In the genomic region with DNA sequence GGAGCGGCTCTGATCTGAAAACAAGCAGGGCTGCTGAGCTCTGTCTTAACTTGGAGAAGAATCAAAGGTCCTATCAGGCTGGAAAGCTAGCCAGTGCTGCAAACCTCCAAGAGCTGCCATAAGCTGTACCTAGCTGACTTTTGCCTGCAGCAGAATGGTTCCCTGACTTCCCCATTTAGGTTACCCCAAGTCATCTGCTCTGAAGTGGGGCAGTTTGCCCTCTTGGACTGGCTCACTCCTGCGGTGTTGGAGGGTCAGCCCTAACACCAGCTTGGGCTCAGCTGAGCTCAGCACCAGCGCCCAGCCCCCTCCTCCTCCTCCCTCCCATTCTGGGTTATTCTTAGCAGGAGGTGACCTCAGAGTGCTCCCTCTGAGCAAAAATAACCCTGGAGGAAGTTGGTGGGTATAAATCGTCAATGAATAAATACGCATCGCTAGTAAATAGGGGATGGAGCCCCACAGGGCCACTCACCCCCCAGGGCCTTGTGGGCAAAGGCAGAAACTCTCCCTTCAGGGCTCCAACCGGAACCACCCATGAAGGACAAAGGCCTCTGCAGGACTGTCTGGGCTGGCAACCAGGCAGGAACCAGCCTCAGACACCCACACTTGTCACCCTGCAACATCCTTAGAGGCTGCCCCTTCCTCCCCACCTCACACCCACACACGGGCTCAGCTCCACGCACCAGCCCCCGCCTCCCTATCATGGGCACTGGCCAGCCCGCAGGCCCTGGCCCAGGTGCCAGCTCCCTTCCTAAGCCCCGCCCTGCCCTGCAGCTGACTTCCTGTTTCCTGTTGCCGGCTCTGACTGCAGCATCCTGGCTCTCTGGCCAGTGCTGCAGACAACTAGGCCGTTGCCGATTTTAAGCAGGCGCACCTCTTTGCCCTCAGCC, we compare ENCODE assay signal across 8 cellular contexts. TPM values are rescaled to one million over a fixed set of nuclear protein-coding genes. Genes with fewer than 3 reads are reported as not detected.
DNase-seq lines count a peak whose midpoint lies in the region; ATAC-seq and TF ChIP-seq lines count a peak whose summit lies in the region.

No MANE protein-coding gene starts in this region.

- TF ChIP-seq CTCF in GM12864 (IDR thresholded peaks at IDR 0.05; ENCODE audit: low read depth, low read length, missing control alignments) (no peak), mucosa of descending colon (IDR thresholded peaks at IDR 0.05) (no peak)

- H3K36me3 ChIP-seq in mucosa of descending colon (ENCODE audit: low read depth): no peaks in the 10 kb centered on the region

- no peaks in the 10 kb centered on the region for H3K27me3 Mint-ChIP-seq in stimulated activated naive B cell treated with anti-CD40 and anti-IgM and Interleukin-4, amounts not matched to agents 10 μg/mL and 1 μg/mL and 100 μg/mL, for 72 hours

- peak overlapping the region; percentile 31 for H3K4me3 ChIP-seq in GM12864 (ENCODE audit: low read depth, low read length)
- H3K4me3 ChIP-seq in mucosa of descending colon: no peak overlapping the region

- intact Hi-C loops in mucosa of descending colon (cut with DNase I, micrococcal nuclease): no loop called here

- peaks cover 42 to 79% of the 10 kb centered on the region in 2 donors for H3K4me1 Mint-ChIP-seq in stimulated activated naive B cell treated with anti-CD40 and anti-IgM and Interleukin-4, amounts not matched to agents 10 μg/mL and 1 μg/mL and 100 μg/mL, for 72 hours

- H3K9me3 Mint-ChIP-seq in stimulated activated naive B cell treated with anti-CD40 and anti-IgM and Interleukin-4, amounts not matched to agents 10 μg/mL and 1 μg/mL and 100 μg/mL, for 72 hours: no peaks in the 10 kb centered on the region

- peak overlapping the region; percentile 59 to 78 for H3K4me3 Mint-ChIP-seq in stimulated activated naive B cell treated with anti-CD40 and anti-IgM and Interleukin-4, amounts not matched to agents 10 μg/mL and 1 μg/mL and 100 μg/mL, for 72 hours

- H3K9me3 ChIP-seq in mucosa of descending colon: no peaks in the 10 kb centered on the region

- ATAC-seq in GM21825 (IDR thresholded peaks at IDR 0.05; ENCODE audit: unreplicated experiment) (peak; percentile 84), mucosa of descending colon (peak; percentile 94)
- ATAC-seq in stimulated activated naive B cell treated with anti-CD40 and anti-IgM and Interleukin-4, amounts not matched to agents 10 μg/mL and 1 μg/mL and 100 μg/mL, for 72 hours (replicated peaks): peak; percentile 86 to 92

- peak overlapping the region; percentile 81 for H3K27ac Mint-ChIP-seq in stimulated activated naive B cell treated with anti-CD40 and anti-IgM and Interleukin-4, amounts not matched to agents 10 μg/mL and 1 μg/mL and 100 μg/mL, for 72 hours

- DNase-seq in GM12864 (ENCODE audit: low read depth): no peak
- peak; percentile 88 for DNase-seq in MV-4-11 (lab: John Stamatoyannopoulos, UW)
- DNase-seq in activated CD4-positive, alpha-beta T cell treated with anti-CD3 and anti-CD28 coated beads for 4 hours: peak; percentile 53 to 64
- peak; percentile 88 for DNase-seq in dermis blood vessel endothelial cell
- DNase-seq in mucosa of descending colon: peak; percentile 82 to 93 (median 85)
- DNase-seq in stimulated activated naive B cell treated with anti-CD40 and anti-IgM and Interleukin-4, amounts not matched to agents 10 μg/mL and 1 μg/mL and 100 μg/mL, for 72 hours: peak; percentile 78
- no peak for DNase-seq in H4 (ENCODE audit: low spot score)

- H3K4me1 ChIP-seq in mucosa of descending colon (ENCODE audit: low read depth): peaks cover 15% of the 10 kb centered on the region

- H3K36me3 Mint-ChIP-seq in stimulated activated naive B cell treated with anti-CD40 and anti-IgM and Interleukin-4, amounts not matched to agents 10 μg/mL and 1 μg/mL and 100 μg/mL, for 72 hours: peaks cover 15 to 39% of the 10 kb centered on the region in 2 donors

RNA-seq across cellular contexts. Expression of gene DNMT3A, which starts 46.9 kb away (rescaled TPM):
- 31.0 and 32.1 TPM in 2 replicates for total RNA-seq in dermis blood vessel endothelial cell
- 10 to 100 TPM; 31.2 to 50.8 (median 33.0) TPM for total RNA-seq in mucosa of descending colon
- 1.5 and 2.4 TPM in 2 replicates for total RNA-seq in H4 (2014; rRNA removed; shearing (Covaris generic))

Comparison
In these comparisons a context has a peak if more than half of its experiments do, and no peak if none do; other contexts are left out.
1. DNase-seq: peak in MV-4-11 (single experiment), activated CD4-positive, alpha-beta T cell treated with anti-CD3 and anti-CD28 coated beads for 4 hours (2 of 2), dermis blood vessel endothelial cell (single experiment), mucosa of descending colon (3 of 3) and stimulated activated naive B cell treated with anti-CD40 and anti-IgM and Interleukin-4, amounts not matched to agents 10 μg/mL and 1 μg/mL and 100 μg/mL, for 72 hours (single experiment); none in GM12864 (single experiment) and H4 (single experiment).
2. Peak in every context shown above with its lines, with median percentiles within 50 percentile points of each other: ATAC-seq.